Comparison of ENCODE assay signal across 8 cellular contexts in genomic region chr11:99069831-99070444, GRCh38. TPM values are rescaled to one million over a fixed set of nuclear protein-coding genes. Genes with fewer than 3 reads are reported as not detected.
A peak's percentile ranks its signal among the peaks of the same experiment; 100 is the strongest.
DNase-seq lines count a peak whose midpoint lies in the region; ATAC-seq and TF ChIP-seq lines count a peak whose summit lies in the region.

No MANE protein-coding gene starts in this region.

- CTCF ChIA-PET in activated CD4-positive, alpha-beta T cell treated with anti-CD3 and anti-CD28 coated beads for 36 hours (lab: Charles Lee) = interaction anchor here (0.7 kb wide), 1 partner anchor 71 kb away, joined by 3 read pairs; no protein-coding TSS in a partner anchor

- 8 to 10% methylated on average over 8 of the region's 8 CpGs for WGBS in body of pancreas, 2 donors
- no CpG with 5 or more reads among the region's 8 CpGs for WGBS in mesendoderm (ENCODE audit: extremely low coverage, insufficient coverage, low lambda C conversion rate)

- no peak overlapping the region for H3K9ac ChIP-seq in mesendoderm (ENCODE audit: low read length)

- TF ChIP-seq POLR2A in body of pancreas (IDR thresholded peaks at IDR 0.05) (peak in 1 of 3 donors; percentile 25), vagina (IDR thresholded peaks at IDR 0.05) (no peak)

- H2BK120ac ChIP-seq in mesendoderm (ENCODE audit: low read depth, low read length) = no peak overlapping the region

- peaks cover 3% of the 10 kb centered on the region for H3K4me1 ChIP-seq in body of pancreas
- H3K4me1 ChIP-seq in mesendoderm (ENCODE audit: control insufficient read depth, low read depth, low read length) = peaks cover 3% of the 10 kb centered on the region
- H3K4me1 ChIP-seq in vagina = no peaks in the 10 kb centered on the region

- H3K79me2 ChIP-seq in mesendoderm (ENCODE audit: control insufficient read depth, insufficient read depth, low read length) = no peaks in the 10 kb centered on the region

- intact Hi-C loops in activated CD4-positive, alpha-beta T cell treated with anti-CD3 and anti-CD28 coated beads for 36 hours (cut with DNase I, micrococcal nuclease) = no loop called here
- intact Hi-C loops in body of pancreas (cut with DNase I) = no loop called here
- intact Hi-C loops in vagina (cut with DNase I) = no loop called here

- H3K36me3 ChIP-seq in body of pancreas (replicated peaks in 1 of 2; ENCODE audit: insufficient read depth in 1 of 2, low read depth in 2 of 2) (no peaks in the 10 kb centered on the region), mesendoderm (ENCODE audit: control insufficient read depth, insufficient read depth, low read length) (no peaks in the 10 kb centered on the region), vagina (no peaks in the 10 kb centered on the region)

- H3K36me3 Mint-ChIP-seq in activated CD4-positive, alpha-beta T cell treated with anti-CD3 and anti-CD28 coated beads for 36 hours (ENCODE audit: low read depth) = no peaks in the 10 kb centered on the region

- H3K23ac ChIP-seq in mesendoderm (ENCODE audit: low read length) = no peak overlapping the region

- no peak overlapping the region for H4K5ac ChIP-seq in mesendoderm (ENCODE audit: low read length)

- POLR2A ChIA-PET in activated CD4-positive, alpha-beta T cell treated with anti-CD3 and anti-CD28 coated beads for 36 hours (lab: Charles Lee) = no interaction called here

- no peak overlapping the region for H3K56ac ChIP-seq in mesendoderm (ENCODE audit: low read length)

- no peaks in the 10 kb centered on the region for H3K27me3 Mint-ChIP-seq in activated CD4-positive, alpha-beta T cell treated with anti-CD3 and anti-CD28 coated beads for 36 hours

- H3K4me1 Mint-ChIP-seq in activated CD4-positive, alpha-beta T cell treated with anti-CD3 and anti-CD28 coated beads for 36 hours = no peaks in the 10 kb centered on the region

- no peak for DNase-seq in activated CD4-positive, alpha-beta T cell treated with anti-CD3 and anti-CD28 coated beads for 36 hours
- DNase-seq in activated CD4-positive, alpha-beta T cell treated with anti-CD3 and anti-CD28 coated beads, Interleukin-2, amount 50 U/mL, for 4 hours = no peak
- DNase-seq in NCI-H1417 (lab: John Stamatoyannopoulos, UW) (peak in 2 of 3 experiments; percentile 81 to 93), body of pancreas (peak in 3 of 4 donors; percentile 26 to 40 (median 27)), mesendoderm (peak; percentile 75), vagina (ENCODE audit: extremely low spot score in 2 of 2) (no peak), middle frontal gyrus (ENCODE audit: extremely low spot score, low spot score) (no peak)

- H3K4ac ChIP-seq in mesendoderm (ENCODE audit: low read depth, low read length) = no peak overlapping the region

- H2BK5ac ChIP-seq in mesendoderm (ENCODE audit: low read length) = no peak overlapping the region

- H3K9me3 Mint-ChIP-seq in activated CD4-positive, alpha-beta T cell treated with anti-CD3 and anti-CD28 coated beads for 36 hours (ENCODE audit: low read depth) = no peaks in the 10 kb centered on the region

- H3K18ac ChIP-seq in mesendoderm (ENCODE audit: low read length) = no peak overlapping the region

- H3K27ac ChIP-seq in body of pancreas = no peak overlapping the region
- H3K27ac ChIP-seq in mesendoderm (ENCODE audit: low read depth, low read length) = no peak overlapping the region
- no peak overlapping the region for H3K27ac ChIP-seq in vagina

- no peak overlapping the region for H2AK5ac ChIP-seq in mesendoderm (ENCODE audit: low read length)

- no peak overlapping the region for H3K4me2 ChIP-seq in mesendoderm (ENCODE audit: low read length)

- peak overlapping the region; percentile 44 for H3K4me3 Mint-ChIP-seq in activated CD4-positive, alpha-beta T cell treated with anti-CD3 and anti-CD28 coated beads for 36 hours

- no peak overlapping the region for H2BK15ac ChIP-seq in mesendoderm (replicated peaks; ENCODE audit: low read depth)

- H3K27me3 ChIP-seq in body of pancreas = no peaks in the 10 kb centered on the region
- H3K27me3 ChIP-seq in mesendoderm (ENCODE audit: insufficient read depth, low read length, poor library complexity) = no peaks in the 10 kb centered on the region
- no peaks in the 10 kb centered on the region for H3K27me3 ChIP-seq in vagina

- H3K79me1 ChIP-seq in mesendoderm (ENCODE audit: low read length) = no peaks in the 10 kb centered on the region

- ATAC-seq in activated CD4-positive, alpha-beta T cell treated with anti-CD3 and anti-CD28 coated beads for 36 hours = peak; percentile 30
- ATAC-seq in HG02642 (IDR thresholded peaks at IDR 0.05; ENCODE audit: poor library complexity, unreplicated experiment) (peak; percentile 94), body of pancreas (peak; percentile 60)

- H3K4me3 ChIP-seq in body of pancreas (peak overlapping the region in 1 of 2 donors; percentile 38), mesendoderm (ENCODE audit: low read length) (no peak overlapping the region), vagina (peak overlapping the region; percentile 27 to 34)

- H3K9me3 ChIP-seq in body of pancreas (no peaks in the 10 kb centered on the region), vagina (no peaks in the 10 kb centered on the region)

- TF ChIP-seq CTCF in body of pancreas (IDR thresholded peaks at IDR 0.05) = no peak
- TF ChIP-seq CTCF in vagina (IDR thresholded peaks at IDR 0.05) = no peak

- no peak overlapping the region for H3K27ac Mint-ChIP-seq in activated CD4-positive, alpha-beta T cell treated with anti-CD3 and anti-CD28 coated beads for 36 hours

- H4K8ac ChIP-seq in mesendoderm (ENCODE audit: low read depth, low read length) = no peak overlapping the region

RNA-seq across cellular contexts. Expression of gene CNTN5, which starts 49.2 kb away (rescaled TPM):
- total RNA-seq in activated CD4-positive, alpha-beta T cell treated with anti-CD3 and anti-CD28 coated beads for 36 hours = not detected
- under 1 TPM in 1 of 2 donors, not detected in 1; 0.78 TPM for total RNA-seq in body of pancreas
- polyA plus RNA-seq in mesendoderm (2013, experiment 1 of 2) = 0.08 TPM
- not detected for polyA plus RNA-seq in mesendoderm (2013, experiment 2 of 2)
- 0.25 TPM for total RNA-seq in vagina

Comparison
In these comparisons a context has a peak if more than half of its experiments do, and no peak if none do; other contexts are left out.
1. ATAC-seq: peak in every context shown above with its lines; median percentile 94 in HG02642; 60 in body of pancreas; 30 in activated CD4-positive, alpha-beta T cell treated with anti-CD3 and anti-CD28 coated beads for 36 hours.
2. DNase-seq: peak in NCI-H1417 (2 of 3), body of pancreas (3 of 4) and mesendoderm (single experiment); none in activated CD4-positive, alpha-beta T cell treated with anti-CD3 and anti-CD28 coated beads for 36 hours (single experiment), activated CD4-positive, alpha-beta T cell treated with anti-CD3 and anti-CD28 coated beads, Interleukin-2, amount 50 U/mL, for 4 hours (0 of 2), vagina (0 of 2) and middle frontal gyrus (single experiment).